In the genomic region with DNA sequence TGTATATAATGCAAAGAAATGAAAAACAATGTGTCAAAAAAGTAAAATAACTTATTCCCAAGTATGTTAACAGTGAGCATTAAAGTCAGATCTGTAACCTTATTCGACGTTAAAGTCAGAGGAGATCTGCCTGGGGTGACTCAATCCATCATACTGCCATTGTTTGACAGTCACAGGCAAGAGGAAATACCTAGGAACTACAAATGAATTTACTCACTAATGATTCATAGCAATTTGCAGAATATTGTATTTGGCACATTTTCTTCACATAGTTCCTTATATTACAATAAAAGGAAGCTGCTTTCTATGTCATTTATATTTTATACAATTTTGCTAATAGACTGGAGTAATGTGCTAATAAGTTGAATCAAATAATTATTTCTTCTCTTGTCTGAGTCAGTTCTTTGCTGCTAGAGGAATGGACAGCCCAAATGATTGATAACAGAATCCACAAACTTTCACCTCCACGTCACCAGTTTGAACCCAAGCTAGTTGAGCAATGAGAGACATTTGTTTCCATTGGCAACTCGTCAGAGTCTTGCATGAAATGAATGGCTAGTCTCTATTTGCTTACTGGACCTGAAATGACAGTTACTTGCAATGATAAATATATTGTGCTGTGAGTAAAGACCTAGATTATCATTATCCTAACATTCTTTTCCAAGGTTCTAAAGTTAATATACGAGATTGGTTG, we compare ENCODE assay signal across 15 cellular contexts. TPM values are rescaled to one million over a fixed set of nuclear protein-coding genes. Genes with fewer than 3 reads are reported as not detected.
DNase-seq lines count a peak whose midpoint lies in the region; ATAC-seq, FAIRE-seq and TF ChIP-seq lines count a peak whose summit lies in the region.
"Had no signal": no experiment of that assay in that cellular context is flagged by ENCODE, and none has a peak within 500 bp of the region (broad histone marks: within the 10 kb centered on the region; RNA-seq: fewer than 3 reads in every experiment).

No MANE protein-coding gene starts in this region.

- H2AFZ ChIP-seq in hepatocyte: no peak overlapping the region

- H3K27me3 ChIP-seq in brain microvascular endothelial cell (replicated peaks): no peaks in the 10 kb centered on the region
- H3K27me3 ChIP-seq in right cardiac atrium (ENCODE audit: control insufficient read depth, insufficient read depth): no peaks in the 10 kb centered on the region
- H3K27me3 ChIP-seq in WERI-Rb-1 (ENCODE audit: insufficient read depth, low read depth, severe bottlenecking): no peaks in the 10 kb centered on the region
- no peaks in the 10 kb centered on the region for H3K27me3 ChIP-seq in hepatocyte

- DNase-seq in AG10803 (ENCODE audit: low read depth) (peak; percentile 3), M059J (ENCODE audit: low read depth) (peak; percentile 98), brain microvascular endothelial cell (peak; percentile 58), right cardiac atrium (no peak), WERI-Rb-1 (no peak), hepatocyte (ENCODE audit: low spot score) (no peak)
- DNase-seq: activated CD8-positive, alpha-beta memory T cell treated with anti-CD3 and anti-CD28 coated beads, Interleukin-2, amount 50 U/mL, for 4 hours; DMS79 treated with DMSO at 0.1 percent for 48 hours; occipital lobe; stimulated activated CD4-positive, alpha-beta T cell treated with anti-CD3 and anti-CD28 coated beads, Interleukin-2, amount 100 ng/mL, for 24 hours had no signal

- intact Hi-C loops in right cardiac atrium (cut with DNase I): no loop called here

- H3K27ac ChIP-seq in brain microvascular endothelial cell: no peak overlapping the region
- H3K27ac ChIP-seq in right cardiac atrium (ENCODE audit: low read length): no peak overlapping the region
- no peak overlapping the region for H3K27ac ChIP-seq in WERI-Rb-1
- no peak overlapping the region for H3K27ac ChIP-seq in hepatocyte

- WGBS in right cardiac atrium: 36% methylated on average over 5 of the region's 5 CpGs
- 67% methylated on average over 5 of the region's 5 CpGs for WGBS in hepatocyte (ENCODE audit: low lambda C conversion rate, missing lambda C conversion rate)

- H3K79me2 ChIP-seq in hepatocyte: no peaks in the 10 kb centered on the region

- H3K36me3 ChIP-seq in brain microvascular endothelial cell (replicated peaks) (no peaks in the 10 kb centered on the region), WERI-Rb-1 (no peaks in the 10 kb centered on the region), hepatocyte (replicated peaks; ENCODE audit: insufficient read depth, low read depth) (no peaks in the 10 kb centered on the region)

- no peaks in the 10 kb centered on the region for H3K9me3 ChIP-seq in right cardiac atrium (ENCODE audit: control insufficient read depth, low read length)
- H3K9me3 ChIP-seq in WERI-Rb-1 (ENCODE audit: severe bottlenecking): no peaks in the 10 kb centered on the region
- no peaks in the 10 kb centered on the region for H3K9me3 ChIP-seq in hepatocyte (ENCODE audit: low read depth)

- no peak for TF ChIP-seq CTCF in AG10803 (conservative IDR thresholded peaks at IDR 0.05; ENCODE audit: low read length)
- TF ChIP-seq CTCF in brain microvascular endothelial cell (IDR thresholded peaks at IDR 0.05; ENCODE audit: low read depth, low read length, missing control alignments): no peak
- TF ChIP-seq CTCF in WERI-Rb-1 (IDR thresholded peaks at IDR 0.05; ENCODE audit: low read depth, low read length): no peak
- TF ChIP-seq CTCF in hepatocyte (IDR thresholded peaks at IDR 0.05; ENCODE audit: poor library complexity): no peak

- FAIRE-seq in islet of Langerhans (lab: Jason Lieb, UNC): peak; percentile 21

- in situ Hi-C loops in brain microvascular endothelial cell (cut with HindIII; ENCODE audit: low pct_ligation_motif_present, low sequenced_read_pairs): no loop called here

- H4K20me1 ChIP-seq in hepatocyte (ENCODE audit: insufficient read depth, poor library complexity, severe bottlenecking): no peaks in the 10 kb centered on the region

- H3K4me1 ChIP-seq in right cardiac atrium (ENCODE audit: control insufficient read depth, insufficient read depth, low read length): no peaks in the 10 kb centered on the region
- no peaks in the 10 kb centered on the region for H3K4me1 ChIP-seq in hepatocyte (ENCODE audit: insufficient read depth)

- H3K9me2 ChIP-seq in hepatocyte (replicated peaks; ENCODE audit: insufficient read depth): no peaks in the 10 kb centered on the region

- H3K4me3 ChIP-seq in AG10803 (ENCODE audit: low read length) (no peak overlapping the region), brain microvascular endothelial cell (ENCODE audit: low read depth, low read length) (no peak overlapping the region), right cardiac atrium (ENCODE audit: low read length) (no peak overlapping the region), WERI-Rb-1 (ENCODE audit: low read depth, low read length) (no peak overlapping the region), hepatocyte (no peak overlapping the region)

- no peak overlapping the region for H3K4me2 ChIP-seq in hepatocyte

- ATAC-seq in right cardiac atrium (no peak), HG02885 (IDR thresholded peaks at IDR 0.05; ENCODE audit: poor library complexity, unreplicated experiment) (no peak)
- ATAC-seq: activated naive CD4-positive, alpha-beta T cell treated with anti-CD3 and anti-CD28 coated beads, Interleukin-2, amount 50 U/mL, for 72 hours; HCT116; WTC11 had no signal

RNA-seq across cellular contexts. Expression of gene TMEM106B, which starts 48.5 kb away (rescaled TPM):
- total RNA-seq in M059J (2014; rRNA removed; shearing (Covaris generic)): 125 and 171 TPM in 2 replicates
- 10 to 100 TPM; 57.6 to 65.7 (median 64.0) TPM for total RNA-seq in right cardiac atrium
- polyA plus RNA-seq in right cardiac atrium: 20.8 TPM
- 118 and 133 TPM in 2 replicates for total RNA-seq in hepatocyte
- polyA plus RNA-seq in hepatocyte: 37.5 and 39.5 TPM in 2 replicates

Comparison
In these comparisons a context has a peak if more than half of its experiments do, and no peak if none do; other contexts are left out.
1. DNase-seq: peak in AG10803 (single experiment), M059J (single experiment) and brain microvascular endothelial cell (single experiment); none in right cardiac atrium (0 of 3), WERI-Rb-1 (single experiment) and hepatocyte (single experiment).